ENCODE assay signal across 20 cellular contexts in genomic region chr1:214108097-214108446, GRCh38.
DNase-seq lines count a peak whose midpoint lies in the region; ATAC-seq and TF ChIP-seq lines count a peak whose summit lies in the region.
"Had no signal": no experiment of that assay in that cellular context is flagged by ENCODE, and none has a peak within 500 bp of the region (broad histone marks: within the 10 kb centered on the region; RNA-seq: fewer than 3 reads in every experiment).

No MANE protein-coding gene starts in this region.

- peaks cover 20% of the 10 kb centered on the region for H3K9me3 Mint-ChIP-seq in WTC11
- H3K9me3 Mint-ChIP-seq: activated naive CD4-positive, alpha-beta T cell treated with anti-CD3 and anti-CD28 coated beads, Interleukin-2, amount 10 ng/mL, durations not matched to agents 7 days and 5 days; CD4-positive, alpha-beta T cell had no signal

- no peaks in the 10 kb centered on the region for H3K27me3 ChIP-seq in skeletal muscle satellite cell (ENCODE audit: control insufficient read depth, insufficient read depth, low read length)
- H3K27me3 ChIP-seq: SJCRH30 had no signal

- no peaks in the 10 kb centered on the region for H3K36me3 ChIP-seq in skeletal muscle satellite cell (ENCODE audit: insufficient read depth, low read length)
- H3K36me3 ChIP-seq: prostate gland, SJCRH30, thoracic aorta had no signal

- H3K4me1 Mint-ChIP-seq in WTC11: peaks cover 21% of the 10 kb centered on the region
- H3K4me1 Mint-ChIP-seq: activated naive CD4-positive, alpha-beta T cell treated with anti-CD3 and anti-CD28 coated beads, Interleukin-2, amount 10 ng/mL, durations not matched to agents 7 days and 5 days; stimulated activated naive B cell treated with anti-CD40 and anti-IgM and Interleukin-4, amounts not matched to agents 10 μg/mL and 1 μg/mL and 100 μg/mL, for 72 hours; T-helper 17 cell had no signal

- H3K27ac Mint-ChIP-seq in WTC11: no peak overlapping the region
- H3K27ac Mint-ChIP-seq: activated naive CD4-positive, alpha-beta T cell treated with anti-CD3 and anti-CD28 coated beads, Interleukin-2, amount 10 ng/mL, durations not matched to agents 7 days and 5 days; CD4-positive, alpha-beta T cell; stimulated activated naive B cell treated with anti-CD40 and anti-IgM and Interleukin-4, amounts not matched to agents 10 μg/mL and 1 μg/mL and 100 μg/mL, for 72 hours; T-helper 17 cell had no signal

- H3K9me3 ChIP-seq in skeletal muscle satellite cell (replicated peaks; ENCODE audit: low read length): no peaks in the 10 kb centered on the region
- H3K9me3 ChIP-seq: prostate gland, SJCRH30, thoracic aorta had no signal

- H3K4me2 ChIP-seq in skeletal muscle satellite cell (ENCODE audit: low read length): peak overlapping the region; percentile 88

- CTCF ChIA-PET in WTC11 (lab: Charles Lee): interaction anchor here (0.6 to 0.7 kb wide), 2 partner anchors 23 to 32 kb away, joined by 3 read pairs; no protein-coding TSS in a partner anchor

- no peaks in the 10 kb centered on the region; the same call in 1 of the 2 replicates for H3K27me3 Mint-ChIP-seq in WTC11 (ENCODE audit: low read depth)
- H3K27me3 Mint-ChIP-seq: T-helper 17 cell had no signal

- peaks cover 4% of the 10 kb centered on the region; the same call in 1 of the 2 replicates for H3K36me3 Mint-ChIP-seq in WTC11
- H3K36me3 Mint-ChIP-seq: activated naive CD4-positive, alpha-beta T cell treated with anti-CD3 and anti-CD28 coated beads, Interleukin-2, amount 10 ng/mL, durations not matched to agents 7 days and 5 days; stimulated activated naive B cell treated with anti-CD40 and anti-IgM and Interleukin-4, amounts not matched to agents 10 μg/mL and 1 μg/mL and 100 μg/mL, for 72 hours had no signal

- POLR2A ChIA-PET in WTC11 (lab: Charles Lee): interaction anchor here (0.6 kb wide), 1 partner anchor 14 kb away, joined by 7 read pairs; no protein-coding TSS in a partner anchor

- no peak overlapping the region for H3K4me3 ChIP-seq in skeletal muscle satellite cell (ENCODE audit: low read length)
- H3K4me3 ChIP-seq: SJCRH30, smooth muscle cell had no signal

- DNase-seq in M059J (ENCODE audit: low read depth): peak; percentile 78
- no peak for DNase-seq in WTC11 (ENCODE audit: low spot score)
- DNase-seq in left ventricle myocardium superior: no peak
- no peak for DNase-seq in superior temporal gyrus (ENCODE audit: extremely low spot score)
- no peak for DNase-seq in ecto neural progenitor cell (ENCODE audit: low spot score)
- DNase-seq: activated CD4-positive, alpha-beta T cell treated with anti-CD3 and anti-CD28 coated beads for 4 hours; activated naive CD4-positive, alpha-beta T cell treated with anti-CD3 and anti-CD28 coated beads, Interleukin-2, amount 10 ng/mL, durations not matched to agents 7 days and 5 days; CD4-positive, alpha-beta T cell; MM.1S; NCI-H146; NCI-H82; stimulated activated CD4-positive, alpha-beta T cell treated with anti-CD3 and anti-CD28 coated beads, Interleukin-2, amount 100 ng/mL, for 48 hours; stimulated activated naive B cell treated with anti-CD40 and anti-IgM and Interleukin-4, amounts not matched to agents 10 μg/mL and 1 μg/mL and 100 μg/mL, for 72 hours; T-helper 17 cell had no signal

- no peak overlapping the region for H3K9ac ChIP-seq in skeletal muscle satellite cell (ENCODE audit: low read depth, low read length)

- peaks cover 13% of the 10 kb centered on the region for H3K4me1 ChIP-seq in skeletal muscle satellite cell (ENCODE audit: control insufficient read depth, insufficient read depth, low read length)
- H3K4me1 ChIP-seq: prostate gland had no signal

- no peak for TF ChIP-seq CTCF in WTC11 (IDR thresholded peaks at IDR 0.05)

- intact Hi-C loops in left ventricle myocardium superior (cut with micrococcal nuclease): loop anchor here (10.0 kb wide), 1 partner anchor 113 kb away; no protein-coding TSS in a partner anchor

- H3K4me3 Mint-ChIP-seq in WTC11: no peak overlapping the region
- H3K4me3 Mint-ChIP-seq: activated naive CD4-positive, alpha-beta T cell treated with anti-CD3 and anti-CD28 coated beads, Interleukin-2, amount 10 ng/mL, durations not matched to agents 7 days and 5 days; CD4-positive, alpha-beta T cell; stimulated activated naive B cell treated with anti-CD40 and anti-IgM and Interleukin-4, amounts not matched to agents 10 μg/mL and 1 μg/mL and 100 μg/mL, for 72 hours; T-helper 17 cell had no signal

- ATAC-seq in WTC11 (peak; percentile 64), left ventricle myocardium superior (peak; percentile 52), GM21786 (IDR thresholded peaks at IDR 0.05; ENCODE audit: unreplicated experiment) (no peak)
- ATAC-seq: stimulated activated naive B cell treated with anti-CD40 and anti-IgM and Interleukin-4, amounts not matched to agents 10 μg/mL and 1 μg/mL and 100 μg/mL, for 72 hours; T-helper 17 cell had no signal

TF ChIP-seq in WTC11, 78 proteins besides CTCF, POLR2A, EP300 and RAD21 (continues in another document):
- TF ChIP-seq ATF6 (CRISPR knock-in tag; IDR thresholded peaks at IDR 0.05): no peak
- TF ChIP-seq IRF1 (CRISPR knock-in tag; IDR thresholded peaks at IDR 0.05): no peak
- TF ChIP-seq TCF7 (CRISPR knock-in tag; IDR thresholded peaks at IDR 0.05; ENCODE audit: low read depth): no peak
- TF ChIP-seq ERG (CRISPR knock-in tag; IDR thresholded peaks at IDR 0.05): no peak
- no peak for TF ChIP-seq PRRX2 (CRISPR knock-in tag; IDR thresholded peaks at IDR 0.05)
- no peak for TF ChIP-seq ETV6 (CRISPR knock-in tag; IDR thresholded peaks at IDR 0.05)
- no peak for TF ChIP-seq RORB (CRISPR knock-in tag; IDR thresholded peaks at IDR 0.05)
- no peak for TF ChIP-seq FOXK1 (CRISPR knock-in tag; IDR thresholded peaks at IDR 0.05)
- TF ChIP-seq AR (CRISPR knock-in tag; IDR thresholded peaks at IDR 0.05): no peak
- no peak for TF ChIP-seq ZSCAN18 (CRISPR knock-in tag; IDR thresholded peaks at IDR 0.05)
